In the genomic region with DNA sequence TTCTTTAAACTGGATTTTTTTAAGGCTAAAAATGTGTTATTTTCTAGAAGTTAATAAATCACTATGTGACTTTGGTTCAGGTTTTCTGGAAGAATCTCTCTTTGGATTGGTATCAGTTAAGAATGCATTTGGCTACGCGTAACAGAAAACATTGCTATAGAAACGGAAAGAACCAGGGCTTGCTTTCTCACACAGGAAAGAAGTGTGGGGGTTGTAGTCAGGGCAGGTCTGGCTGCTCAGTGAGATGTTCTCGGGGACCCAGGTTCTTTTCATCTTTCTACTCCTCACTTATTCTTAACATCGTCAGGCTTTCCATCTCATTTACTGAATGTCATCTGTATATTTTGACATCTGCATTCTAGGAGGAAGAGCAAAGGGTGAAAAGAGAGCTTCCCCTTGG, we compare ENCODE assay signal across 18 cellular contexts.
DNase-seq lines count a peak whose midpoint lies in the region; ATAC-seq and TF ChIP-seq lines count a peak whose summit lies in the region.
"Had no signal": no experiment of that assay in that cellular context is flagged by ENCODE, and none has a peak within 500 bp of the region (broad histone marks: within the 10 kb centered on the region; RNA-seq: fewer than 3 reads in every experiment).

No MANE protein-coding gene starts in this region.

- H3K27ac Mint-ChIP-seq in stimulated activated naive CD8-positive, alpha-beta T cell treated with anti-CD3 and anti-CD28 coated beads, Interleukin-15, amount 100 ng/mL, for 72 hours, result peak overlapping the region in 1 of 2 donors; percentile 35
- H3K27ac Mint-ChIP-seq in T-cell, result no peak overlapping the region
- H3K27ac Mint-ChIP-seq: stimulated activated memory B cell treated with anti-CD40 and anti-IgM and Interleukin-4, amounts not matched to agents 10 μg/mL and 1 μg/mL and 100 μg/mL, for 72 hours had no signal

- TF ChIP-seq POLR2A in Peyer's patch (IDR thresholded peaks at IDR 0.05), result no peak

- no peak for DNase-seq in stimulated activated naive CD8-positive, alpha-beta T cell treated with anti-CD3 and anti-CD28 coated beads, Interleukin-15, amount 100 ng/mL, for 72 hours
- no peak for DNase-seq in stimulated activated naive CD8-positive, alpha-beta T cell treated with anti-CD3 and anti-CD28 coated beads, Interleukin-15, Interleukin-2, amounts not matched to agents 100 U/mL and 50 U/mL, for 24 hours
- no peak for DNase-seq in T-cell
- DNase-seq in dermis blood vessel endothelial cell, result no peak
- DNase-seq in BE2C, result no peak
- DNase-seq in effector memory CD4-positive, alpha-beta T cell, result no peak
- DNase-seq in Peyer's patch, result no peak
- DNase-seq: activated CD4-positive, alpha-beta T cell treated with anti-CD3 and anti-CD28 coated beads, Interleukin-2, amount 50 U/mL, for 4 hours; cortex of kidney; GM23248; mucosa of descending colon; NCI-H1417 treated with DMSO at 0.1 percent for 48 hours had no signal

- no peak overlapping the region for H3K27ac ChIP-seq in effector memory CD4-positive, alpha-beta T cell (ENCODE audit: insufficient read depth, low read length, poor library complexity, severe bottlenecking)
- H3K27ac ChIP-seq in Peyer's patch, result no peak overlapping the region
- H3K27ac ChIP-seq: GM23248, KMS-11, parathyroid adenoma, skin epidermis had no signal

- no peaks in the 10 kb centered on the region for H3K9me3 Mint-ChIP-seq in stimulated activated naive CD8-positive, alpha-beta T cell treated with anti-CD3 and anti-CD28 coated beads, Interleukin-15, amount 100 ng/mL, for 72 hours
- no peaks in the 10 kb centered on the region for H3K9me3 Mint-ChIP-seq in T-cell
- H3K9me3 Mint-ChIP-seq: stimulated activated memory B cell treated with anti-CD40 and anti-IgM and Interleukin-4, amounts not matched to agents 10 μg/mL and 1 μg/mL and 100 μg/mL, for 72 hours had no signal

- H3K4me1 Mint-ChIP-seq in stimulated activated naive CD8-positive, alpha-beta T cell treated with anti-CD3 and anti-CD28 coated beads, Interleukin-15, amount 100 ng/mL, for 72 hours, result peaks cover 21% of the 10 kb centered on the region
- H3K4me1 Mint-ChIP-seq in T-cell, result peaks cover 20 to 35% (median 24%) of the 10 kb centered on the region in 3 donors

- TF ChIP-seq CTCF in BE2C (IDR thresholded peaks at IDR 0.05; ENCODE audit: low read depth, low read length) (no peak), Peyer's patch (IDR thresholded peaks at IDR 0.05) (no peak)

- POLR2A ChIA-PET in T-cell (lab: Charles Lee), result no interaction called here

- peak; percentile 43 for ATAC-seq in stimulated activated naive CD8-positive, alpha-beta T cell treated with anti-CD3 and anti-CD28 coated beads, Interleukin-15, amount 100 ng/mL, for 72 hours
- no peak for ATAC-seq in stimulated activated naive CD8-positive, alpha-beta T cell treated with anti-CD3 and anti-CD28 coated beads, Interleukin-15, Interleukin-2, amounts not matched to agents 100 U/mL and 50 U/mL, for 24 hours
- peak; percentile 66 for ATAC-seq in GM21619 (IDR thresholded peaks at IDR 0.05; ENCODE audit: unreplicated experiment)
- peak in 3 of 4 experiments; percentile 45 to 80 (median 49) for ATAC-seq in T-cell (replicated peaks in 1 of 4)
- ATAC-seq: esophagus mucosa; mucosa of descending colon; stimulated activated memory B cell treated with anti-CD40 and anti-IgM and Interleukin-4, amounts not matched to agents 10 μg/mL and 1 μg/mL and 100 μg/mL, for 72 hours had no signal

- H3K27me3 ChIP-seq in BE2C (no peaks in the 10 kb centered on the region), Peyer's patch (no peaks in the 10 kb centered on the region)
- no peaks in the 10 kb centered on the region for H3K27me3 ChIP-seq in effector memory CD4-positive, alpha-beta T cell (replicated peaks; ENCODE audit: control insufficient read depth, insufficient read depth, low read length, poor library complexity, severe bottlenecking)

- H3K36me3 ChIP-seq in BE2C, result no peaks in the 10 kb centered on the region
- no peaks in the 10 kb centered on the region for H3K36me3 ChIP-seq in effector memory CD4-positive, alpha-beta T cell (ENCODE audit: control insufficient read depth, insufficient read depth, low read length)
- H3K36me3 ChIP-seq in Peyer's patch, result no peaks in the 10 kb centered on the region

- H3K4me3 Mint-ChIP-seq in stimulated activated naive CD8-positive, alpha-beta T cell treated with anti-CD3 and anti-CD28 coated beads, Interleukin-15, amount 100 ng/mL, for 72 hours, result no peak overlapping the region
- H3K4me3 Mint-ChIP-seq in T-cell, result no peak overlapping the region
- H3K4me3 Mint-ChIP-seq: stimulated activated memory B cell treated with anti-CD40 and anti-IgM and Interleukin-4, amounts not matched to agents 10 μg/mL and 1 μg/mL and 100 μg/mL, for 72 hours had no signal

- H3K27me3 Mint-ChIP-seq in stimulated activated naive CD8-positive, alpha-beta T cell treated with anti-CD3 and anti-CD28 coated beads, Interleukin-15, amount 100 ng/mL, for 72 hours, result no peaks in the 10 kb centered on the region
- no peaks in the 10 kb centered on the region for H3K27me3 Mint-ChIP-seq in T-cell
- H3K27me3 Mint-ChIP-seq: stimulated activated memory B cell treated with anti-CD40 and anti-IgM and Interleukin-4, amounts not matched to agents 10 μg/mL and 1 μg/mL and 100 μg/mL, for 72 hours had no signal

- H3K36me3 Mint-ChIP-seq in T-cell, result no peaks in the 10 kb centered on the region
- H3K36me3 Mint-ChIP-seq: stimulated activated memory B cell treated with anti-CD40 and anti-IgM and Interleukin-4, amounts not matched to agents 10 μg/mL and 1 μg/mL and 100 μg/mL, for 72 hours had no signal

- H3K4me1 ChIP-seq in BE2C (no peaks in the 10 kb centered on the region), Peyer's patch (no peaks in the 10 kb centered on the region)
- no peaks in the 10 kb centered on the region for H3K4me1 ChIP-seq in effector memory CD4-positive, alpha-beta T cell (ENCODE audit: control insufficient read depth, insufficient read depth, low read length, poor library complexity, severe bottlenecking)
- H3K4me1 ChIP-seq: parathyroid adenoma had no signal

- H3K4me3 ChIP-seq in BE2C (ENCODE audit: low read depth, low read length) (no peak overlapping the region), Peyer's patch (no peak overlapping the region)
- H3K4me3 ChIP-seq in effector memory CD4-positive, alpha-beta T cell (ENCODE audit: insufficient read depth, low read depth, low read length, poor library complexity, severe bottlenecking), result no peak overlapping the region
- H3K4me3 ChIP-seq: GM23248, mucosa of descending colon, skin epidermis had no signal

- CTCF ChIA-PET in T-cell (lab: Charles Lee), result no interaction called here

- H3K9me3 ChIP-seq in BE2C, result no peaks in the 10 kb centered on the region
- no peaks in the 10 kb centered on the region for H3K9me3 ChIP-seq in effector memory CD4-positive, alpha-beta T cell (ENCODE audit: control insufficient read depth, low read length)
- H3K9me3 ChIP-seq in Peyer's patch, result no peaks in the 10 kb centered on the region
- H3K9me3 ChIP-seq: mucosa of descending colon had no signal
